16 cellular contexts compared by ENCODE assay signal in the genomic region with DNA sequence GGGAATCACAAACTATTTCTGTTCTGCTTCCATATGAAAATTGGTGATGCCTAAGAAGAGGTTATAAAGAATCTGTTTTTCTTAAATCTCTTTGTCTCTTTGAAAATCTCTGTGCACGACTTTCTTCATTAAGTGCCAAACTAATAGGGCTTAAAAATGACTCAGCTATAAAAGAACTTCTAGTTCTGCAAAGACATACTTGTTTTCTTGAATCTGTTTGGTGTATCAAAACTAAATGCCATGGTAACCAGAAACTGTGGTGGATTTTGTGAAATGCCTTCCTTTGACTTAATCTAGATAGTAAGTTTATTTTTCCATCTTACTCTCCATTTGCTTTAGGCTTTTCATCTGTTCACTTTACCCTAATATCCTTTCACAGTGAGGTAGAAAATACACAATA.
DNase-seq lines count a peak whose midpoint lies in the region; ATAC-seq and TF ChIP-seq lines count a peak whose summit lies in the region.
"Had no signal": no experiment of that assay in that cellular context is flagged by ENCODE, and none has a peak within 500 bp of the region (broad histone marks: within the 10 kb centered on the region; RNA-seq: fewer than 3 reads in every experiment).

No MANE protein-coding gene starts in this region.

- POLR2A ChIA-PET in activated CD4-positive, alpha-beta T cell treated with anti-CD3 and anti-CD28 coated beads for 36 hours (lab: Charles Lee), result no interaction called here

- no peaks in the 10 kb centered on the region for H3K27me3 Mint-ChIP-seq in activated CD4-positive, alpha-beta T cell treated with anti-CD3 and anti-CD28 coated beads for 36 hours
- no peaks in the 10 kb centered on the region for H3K27me3 Mint-ChIP-seq in effector memory CD8-positive, alpha-beta T cell

- DNase-seq in COLO829 (ENCODE audit: low spot score) (peak; percentile 40), fibroblast of mammary gland (ENCODE audit: low read depth) (peak; percentile 67), renal cortical epithelial cell (ENCODE audit: low read depth) (peak; percentile 81), NCI-H446 treated with DMSO at 0.1 percent for 48 hours (lab: John Stamatoyannopoulos, UW) (no peak)
- no peak for DNase-seq in activated CD4-positive, alpha-beta T cell treated with anti-CD3 and anti-CD28 coated beads for 36 hours
- DNase-seq in activated effector memory CD4-positive, alpha-beta T cell treated with Interleukin-2 at 50 U/mL for 16 hours, result no peak
- DNase-seq in effector memory CD8-positive, alpha-beta T cell, result no peak
- DNase-seq: activated CD4-positive, alpha-beta T cell treated with anti-CD3 and anti-CD28 coated beads, Interleukin-2, amount 50 U/mL, for 1 hour; activated T-cell treated with anti-CD3 and anti-CD28 coated beads, Interleukin-2, amount 50 U/mL, for 72 hours; heart left ventricle; natural killer cell; NCI-H2107; retina; Right ventricle myocardium superior; stimulated activated CD4-positive, alpha-beta T cell treated with anti-CD3 and anti-CD28 coated beads, Interleukin-2, amount 100 ng/mL, for 48 hours had no signal

- no peak overlapping the region for H3K27ac Mint-ChIP-seq in activated CD4-positive, alpha-beta T cell treated with anti-CD3 and anti-CD28 coated beads for 36 hours
- H3K27ac Mint-ChIP-seq in effector memory CD8-positive, alpha-beta T cell, result no peak overlapping the region
- H3K27ac Mint-ChIP-seq: activated T-cell treated with anti-CD3 and anti-CD28 coated beads, Interleukin-2, amount 50 U/mL, for 72 hours; natural killer cell had no signal

- intact Hi-C loops in activated CD4-positive, alpha-beta T cell treated with anti-CD3 and anti-CD28 coated beads for 36 hours (cut with DNase I, micrococcal nuclease), result no loop called here

- CTCF ChIA-PET in activated CD4-positive, alpha-beta T cell treated with anti-CD3 and anti-CD28 coated beads for 36 hours (lab: Charles Lee), result no interaction called here

- no peaks in the 10 kb centered on the region for H3K36me3 Mint-ChIP-seq in activated CD4-positive, alpha-beta T cell treated with anti-CD3 and anti-CD28 coated beads for 36 hours (ENCODE audit: low read depth)
- H3K36me3 Mint-ChIP-seq in effector memory CD8-positive, alpha-beta T cell (ENCODE audit: insufficient read depth), result no peaks in the 10 kb centered on the region
- H3K36me3 Mint-ChIP-seq: natural killer cell had no signal

- no peaks in the 10 kb centered on the region for H3K4me1 Mint-ChIP-seq in activated CD4-positive, alpha-beta T cell treated with anti-CD3 and anti-CD28 coated beads for 36 hours
- H3K4me1 Mint-ChIP-seq in effector memory CD8-positive, alpha-beta T cell (ENCODE audit: low read depth in 2 of 2), result no peaks in the 10 kb centered on the region
- H3K4me1 Mint-ChIP-seq: natural killer cell had no signal

- no peak overlapping the region for H3K4me3 Mint-ChIP-seq in activated CD4-positive, alpha-beta T cell treated with anti-CD3 and anti-CD28 coated beads for 36 hours
- no peak overlapping the region for H3K4me3 Mint-ChIP-seq in effector memory CD8-positive, alpha-beta T cell
- H3K4me3 Mint-ChIP-seq: activated T-cell treated with anti-CD3 and anti-CD28 coated beads, Interleukin-2, amount 50 U/mL, for 72 hours; natural killer cell had no signal

- no peak for TF ChIP-seq CTCF in fibroblast of mammary gland (conservative IDR thresholded peaks at IDR 0.05; ENCODE audit: control insufficient read depth, insufficient read depth, low read depth, low read length)

- no peaks in the 10 kb centered on the region for H3K9me3 Mint-ChIP-seq in activated CD4-positive, alpha-beta T cell treated with anti-CD3 and anti-CD28 coated beads for 36 hours (ENCODE audit: low read depth)
- H3K9me3 Mint-ChIP-seq in effector memory CD8-positive, alpha-beta T cell, result no peaks in the 10 kb centered on the region
- H3K9me3 Mint-ChIP-seq: activated T-cell treated with anti-CD3 and anti-CD28 coated beads, Interleukin-2, amount 50 U/mL, for 72 hours; natural killer cell had no signal

- ATAC-seq in SK-N-SH treated with all-trans-retinoic acid at 6 μM for 48 hours, result peak; percentile 78
- no peak for ATAC-seq in activated CD4-positive, alpha-beta T cell treated with anti-CD3 and anti-CD28 coated beads for 36 hours
- no peak for ATAC-seq in effector memory CD8-positive, alpha-beta T cell (replicated peaks)
- ATAC-seq: activated T-cell treated with anti-CD3 and anti-CD28 coated beads, Interleukin-2, amount 50 U/mL, for 72 hours; natural killer cell had no signal

- no peak overlapping the region for H3K4me3 ChIP-seq in fibroblast of mammary gland (ENCODE audit: control insufficient read depth, low read depth, low read length)
- H3K4me3 ChIP-seq: heart left ventricle had no signal

TF ChIP-seq in SK-N-SH treated with all-trans-retinoic acid at 6 μM for 48 hours, 23 proteins besides CTCF, POLR2A, EP300 and RAD21:
- no peak for TF ChIP-seq SNAI2 (CRISPR knock-in tag; IDR thresholded peaks at IDR 0.05)
- no peak for TF ChIP-seq GLIS3 (CRISPR knock-in tag; IDR thresholded peaks at IDR 0.05)
- peak; percentile 24; the same call in 1 of the 2 replicates for TF ChIP-seq ISL1 (CRISPR knock-in tag; IDR thresholded peaks at IDR 0.05)
- TF ChIP-seq ZFP30 (CRISPR knock-in tag; IDR thresholded peaks at IDR 0.05), result no peak
- TF ChIP-seq CSDC2 (CRISPR knock-in tag; IDR thresholded peaks at IDR 0.05), result no peak
- TF ChIP-seq BACH2 (CRISPR knock-in tag; IDR thresholded peaks at IDR 0.05; ENCODE audit: borderline replicate concordance), result no peak
- no peak for TF ChIP-seq ZNF70 (CRISPR knock-in tag; IDR thresholded peaks at IDR 0.05)
- TF ChIP-seq, protein P1, sequence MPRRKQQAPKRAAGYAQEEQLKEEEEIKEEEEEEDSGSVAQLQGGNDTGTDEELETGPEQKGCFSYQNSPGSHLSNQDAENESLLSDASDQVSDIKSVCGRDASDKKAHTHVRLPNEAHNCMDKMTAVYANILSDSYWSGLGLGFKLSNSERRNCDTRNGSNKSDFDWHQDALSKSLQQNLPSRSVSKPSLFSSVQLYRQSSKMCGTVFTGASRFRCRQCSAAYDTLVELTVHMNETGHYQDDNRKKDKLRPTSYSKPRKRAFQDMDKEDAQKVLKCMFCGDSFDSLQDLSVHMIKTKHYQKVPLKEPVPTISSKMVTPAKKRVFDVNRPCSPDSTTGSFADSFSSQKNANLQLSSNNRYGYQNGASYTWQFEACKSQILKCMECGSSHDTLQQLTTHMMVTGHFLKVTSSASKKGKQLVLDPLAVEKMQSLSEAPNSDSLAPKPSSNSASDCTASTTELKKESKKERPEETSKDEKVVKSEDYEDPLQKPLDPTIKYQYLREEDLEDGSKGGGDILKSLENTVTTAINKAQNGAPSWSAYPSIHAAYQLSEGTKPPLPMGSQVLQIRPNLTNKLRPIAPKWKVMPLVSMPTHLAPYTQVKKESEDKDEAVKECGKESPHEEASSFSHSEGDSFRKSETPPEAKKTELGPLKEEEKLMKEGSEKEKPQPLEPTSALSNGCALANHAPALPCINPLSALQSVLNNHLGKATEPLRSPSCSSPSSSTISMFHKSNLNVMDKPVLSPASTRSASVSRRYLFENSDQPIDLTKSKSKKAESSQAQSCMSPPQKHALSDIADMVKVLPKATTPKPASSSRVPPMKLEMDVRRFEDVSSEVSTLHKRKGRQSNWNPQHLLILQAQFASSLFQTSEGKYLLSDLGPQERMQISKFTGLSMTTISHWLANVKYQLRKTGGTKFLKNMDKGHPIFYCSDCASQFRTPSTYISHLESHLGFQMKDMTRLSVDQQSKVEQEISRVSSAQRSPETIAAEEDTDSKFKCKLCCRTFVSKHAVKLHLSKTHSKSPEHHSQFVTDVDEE (CRISPR knock-in tag; IDR thresholded peaks at IDR 0.05), result no peak
TF ChIP-seq in SK-N-SH treated with all-trans-retinoic acid at 6 μM for 48 hours: peak in this region for 1.

Comparison
In these comparisons a context has a peak if more than half of its experiments do, and no peak if none do; other contexts are left out.
1. DNase-seq: peak in COLO829 (single experiment), fibroblast of mammary gland (single experiment) and renal cortical epithelial cell (single experiment); none in activated CD4-positive, alpha-beta T cell treated with anti-CD3 and anti-CD28 coated beads for 36 hours (single experiment), activated effector memory CD4-positive, alpha-beta T cell treated with Interleukin-2 at 50 U/mL for 16 hours (single experiment), effector memory CD8-positive, alpha-beta T cell (0 of 3) and NCI-H446 treated with DMSO at 0.1 percent for 48 hours (single experiment).